In genomic region chr2:67182884-67183283, GRCh38 we compare ENCODE assay signal across 28 cellular contexts.
DNase-seq lines count a peak whose midpoint lies in the region; ATAC-seq, FAIRE-seq and TF ChIP-seq lines count a peak whose summit lies in the region.
"Had no signal": no experiment of that assay in that cellular context is flagged by ENCODE, and none has a peak within 500 bp of the region (broad histone marks: within the 10 kb centered on the region; RNA-seq: fewer than 3 reads in every experiment).

No MANE protein-coding gene starts in this region.

- TF ChIP-seq POLR2A in body of pancreas (IDR thresholded peaks at IDR 0.05) = no peak
- no peak for TF ChIP-seq POLR2A in ovary (IDR thresholded peaks at IDR 0.05)

- H3K36me3 ChIP-seq in body of pancreas (replicated peaks in 1 of 2; ENCODE audit: insufficient read depth in 1 of 2, low read depth in 2 of 2) (no peaks in the 10 kb centered on the region), pancreas (peaks cover 0 to 5% (median 0%) of the 10 kb centered on the region in 3 donors), ovary (no peaks in the 10 kb centered on the region)
- H3K36me3 ChIP-seq: BE2C, BLaER1 had no signal

- FAIRE-seq in pancreas (lab: Jason Lieb, UNC) = no peak
- no peak for FAIRE-seq in RCC 7860 (lab: Jason Lieb, UNC)
- FAIRE-seq: A204.1, GM12878, GM12892, GM18507, GM19239 had no signal

- DNase-seq in body of pancreas (peak in 2 of 4 donors; percentile 13 to 35), fibroblast of the aortic adventitia (ENCODE audit: low read depth) (peak; percentile 1), pancreas (peak in 1 of 6 donors; percentile 14), RCC 7860 (ENCODE audit: low spot score) (no peak), dedifferentiated amniotic fluid mesenchymal stem cell (ENCODE audit: extremely low spot score) (no peak), ovary (no peak)
- DNase-seq: 8988T; ACHN; BE2C; C1 segment of cervical spinal cord; CD4-positive, alpha-beta memory T cell; CD4-positive, CD25-positive, alpha-beta regulatory T cell; CD8-positive, alpha-beta memory T cell; COR-L47; DMS 273 treated with DMSO at 0.1 percent for 48 hours; DMS153; DMS53; DMS79; DND-41; EL; GDM1 had no signal

- no peaks in the 10 kb centered on the region for H3K9me3 ChIP-seq in body of pancreas
- no peaks in the 10 kb centered on the region for H3K9me3 ChIP-seq in pancreas
- H3K9me3 ChIP-seq in ovary = no peaks in the 10 kb centered on the region
- H3K9me3 ChIP-seq: BE2C, BLaER1 had no signal

- H3K4me3 ChIP-seq in body of pancreas (no peak overlapping the region), fibroblast of the aortic adventitia (ENCODE audit: low read depth, low read length) (no peak overlapping the region), pancreas (no peak overlapping the region), ovary (no peak overlapping the region)
- H3K4me3 ChIP-seq: BLaER1, GM12878 had no signal

- no peak for TF ChIP-seq RAD21 in Ishikawa (IDR thresholded peaks at IDR 0.05; ENCODE audit: low read depth)

- intact Hi-C loops in body of pancreas (cut with DNase I) = no loop called here
- intact Hi-C loops in pancreas (cut with DNase I) = no loop called here
- intact Hi-C loops in ovary (cut with DNase I) = no loop called here

- peak overlapping the region in 1 of 4 donors; percentile 1 for H3K27ac ChIP-seq in body of pancreas
- H3K27ac ChIP-seq in pancreas = no peak overlapping the region
- H3K27ac ChIP-seq in ovary = no peak overlapping the region
- H3K27ac ChIP-seq: BLaER1 had no signal

- H3K27me3 ChIP-seq in body of pancreas = no peaks in the 10 kb centered on the region
- no peaks in the 10 kb centered on the region for H3K27me3 ChIP-seq in pancreas
- no peaks in the 10 kb centered on the region for H3K27me3 ChIP-seq in ovary
- H3K27me3 ChIP-seq: BE2C, BLaER1 had no signal

- peaks cover 22% of the 10 kb centered on the region for H3K4me1 ChIP-seq in body of pancreas
- H3K4me1 ChIP-seq in pancreas = peaks cover 0 to 20% (median 5%) of the 10 kb centered on the region in 3 donors
- no peaks in the 10 kb centered on the region for H3K4me1 ChIP-seq in ovary (ENCODE audit: insufficient read depth)
- H3K4me1 ChIP-seq: BE2C, BLaER1 had no signal

- WGBS in body of pancreas, 2 donors = 28 to 33% methylated on average over 2 of the region's 2 CpGs
- 25 to 32% methylated on average over 2 of the region's 2 CpGs for WGBS in pancreas, 2 donors
- 59 to 73% (median 60%) methylated on average over 2 of the region's 2 CpGs for WGBS in ovary, 3 donors

- ATAC-seq in body of pancreas (peak; percentile 96), pancreas (peak; percentile 81 to 94 (median 86))
- ATAC-seq: GM12878 had no signal

- TF ChIP-seq CTCF in body of pancreas (IDR thresholded peaks at IDR 0.05) = no peak
- no peak for TF ChIP-seq CTCF in fibroblast of the aortic adventitia (IDR thresholded peaks at IDR 0.05; ENCODE audit: insufficient read depth, low read length)
- TF ChIP-seq CTCF in pancreas (IDR thresholded peaks at IDR 0.05) = no peak
- TF ChIP-seq CTCF in ovary (IDR thresholded peaks at IDR 0.05) = no peak

- TF ChIP-seq EP300 in Ishikawa (IDR thresholded peaks at IDR 0.05; ENCODE audit: borderline replicate concordance) (no peak), ovary (IDR thresholded peaks at IDR 0.05) (no peak)

TF ChIP-seq in Ishikawa, 13 proteins besides CTCF, POLR2A, EP300 and RAD21:
- TF ChIP-seq, protein P1, sequence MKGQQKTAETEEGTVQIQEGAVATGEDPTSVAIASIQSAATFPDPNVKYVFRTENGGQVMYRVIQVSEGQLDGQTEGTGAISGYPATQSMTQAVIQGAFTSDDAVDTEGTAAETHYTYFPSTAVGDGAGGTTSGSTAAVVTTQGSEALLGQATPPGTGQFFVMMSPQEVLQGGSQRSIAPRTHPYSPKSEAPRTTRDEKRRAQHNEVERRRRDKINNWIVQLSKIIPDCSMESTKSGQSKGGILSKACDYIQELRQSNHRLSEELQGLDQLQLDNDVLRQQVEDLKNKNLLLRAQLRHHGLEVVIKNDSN (IDR thresholded peaks at IDR 0.05) = no peak
- no peak for TF ChIP-seq ZBTB7A (IDR thresholded peaks at IDR 0.05; ENCODE audit: low read depth)
- 0 out of 2 replicates have a peak, but pooled peaks have one; percentile 32 for TF ChIP-seq CEBPB (IDR thresholded peaks at IDR 0.05)
